ENCODE assay signal across 34 cellular contexts in the genomic region with DNA sequence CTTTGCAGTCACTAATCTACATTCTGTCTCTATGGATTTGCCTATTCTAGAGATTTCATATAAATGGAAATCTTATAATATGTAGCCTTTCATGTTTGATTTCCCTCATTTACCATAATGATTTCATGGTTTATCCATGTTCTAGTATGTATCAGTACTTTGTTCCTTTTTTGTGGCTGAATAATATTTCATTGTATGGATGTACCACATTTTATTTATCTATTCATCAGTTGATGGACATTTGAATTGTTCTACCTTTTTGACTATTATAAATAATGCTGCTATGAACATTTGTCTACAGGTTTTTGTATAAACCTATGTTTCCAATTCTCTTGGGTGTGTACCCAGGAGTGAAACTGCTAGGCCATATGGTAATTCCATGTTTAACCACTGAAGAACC.
"Had no signal": no experiment of that assay in that cellular context is flagged by ENCODE, and none has a peak within 500 bp of the region (broad histone marks: within the 10 kb centered on the region; RNA-seq: fewer than 3 reads in every experiment).

No MANE protein-coding gene starts in this region.

- H3K4me2 ChIP-seq: KMS-11 had no signal

- H3K9me3 ChIP-seq: MG63 had no signal

- H3K27ac ChIP-seq: KMS-11 had no signal

- DNase-seq: Karpas-422, Kasumi-1, MG63, MM.1S, MV-4-11, NCI-H1048, NCI-H1092, NCI-H1092 treated with DMSO at 0.1 percent for 48 hours, NCI-H1105, NCI-H1105 treated with DMSO at 0.1 percent for 48 hours, NCI-H1417, NCI-H1417 treated with DMSO at 0.1 percent for 48 hours, NCI-H1436, NCI-H1436 treated with DMSO at 0.1 percent for 48 hours, NCI-H146, NCI-H1694, NCI-H1694 treated with DMSO at 0.1 percent for 48 hours, NCI-H187, NCI-H187 treated with DMSO at 0.1 percent for 48 hours, NCI-H1930, NCI-H2029, NCI-H2029 treated with DMSO at 0.1 percent for 48 hours, NCI-H2081, NCI-H2081 treated with DMSO at 0.1 percent for 48 hours, NCI-H2107, NCI-H2171, NCI-H2171 treated with DMSO at 0.1 percent for 48 hours, NCI-H2227 treated with DMSO at 0.1 percent for 48 hours, NCI-H226, NCI-H345, NCI-H446, NCI-H446 treated with DMSO at 0.1 percent for 48 hours, NCI-H510A had no signal

- H3K27me3 ChIP-seq: MG63 had no signal

- H3K36me3 ChIP-seq: MG63 had no signal

- H3K4me3 ChIP-seq: MG63 had no signal

- H3K9ac ChIP-seq: KMS-11 had no signal
